11 cellular contexts compared by ENCODE assay signal in the genomic region with DNA sequence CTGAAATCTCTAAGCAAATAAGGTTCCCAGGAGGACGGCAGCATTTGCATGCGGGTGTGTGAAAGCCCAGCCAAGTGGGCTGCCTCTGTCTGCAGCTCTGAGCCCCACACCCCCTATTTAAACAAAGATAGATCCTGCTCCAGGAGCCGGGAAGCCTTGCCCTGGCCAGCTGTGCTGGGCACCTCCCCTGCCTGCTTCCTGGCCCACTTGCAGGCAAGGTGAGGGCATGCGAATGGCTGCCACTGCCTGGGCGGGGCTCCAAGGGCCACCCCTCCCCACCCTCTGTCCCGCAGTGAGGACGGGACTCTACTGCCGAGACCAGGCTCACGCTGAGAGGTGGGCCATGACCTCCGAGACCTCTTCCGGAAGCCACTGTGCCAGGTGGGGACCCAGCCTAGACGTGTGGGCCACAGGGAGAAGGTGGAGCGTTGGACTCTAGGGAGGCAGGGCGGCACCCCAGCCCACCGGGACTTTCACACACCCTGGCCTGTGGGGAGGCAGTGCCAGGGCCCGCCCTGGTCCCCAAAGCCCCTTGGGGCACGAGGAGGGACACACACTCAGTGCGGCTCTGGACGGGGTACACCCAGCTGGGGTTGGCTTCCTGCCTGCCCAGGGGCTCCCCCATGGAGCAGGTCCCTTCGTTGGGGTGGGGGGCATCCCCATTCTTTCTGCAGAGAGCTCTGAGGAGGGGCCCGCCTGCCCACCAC. TPM values are rescaled to one million over a fixed set of nuclear protein-coding genes. Genes with fewer than 3 reads are reported as not detected.
DNase-seq lines count a peak whose midpoint lies in the region; ATAC-seq, FAIRE-seq and TF ChIP-seq lines count a peak whose summit lies in the region.
"Had no signal": no experiment of that assay in that cellular context is flagged by ENCODE, and none has a peak within 500 bp of the region (broad histone marks: within the 10 kb centered on the region; RNA-seq: fewer than 3 reads in every experiment).

A gene with protein sequence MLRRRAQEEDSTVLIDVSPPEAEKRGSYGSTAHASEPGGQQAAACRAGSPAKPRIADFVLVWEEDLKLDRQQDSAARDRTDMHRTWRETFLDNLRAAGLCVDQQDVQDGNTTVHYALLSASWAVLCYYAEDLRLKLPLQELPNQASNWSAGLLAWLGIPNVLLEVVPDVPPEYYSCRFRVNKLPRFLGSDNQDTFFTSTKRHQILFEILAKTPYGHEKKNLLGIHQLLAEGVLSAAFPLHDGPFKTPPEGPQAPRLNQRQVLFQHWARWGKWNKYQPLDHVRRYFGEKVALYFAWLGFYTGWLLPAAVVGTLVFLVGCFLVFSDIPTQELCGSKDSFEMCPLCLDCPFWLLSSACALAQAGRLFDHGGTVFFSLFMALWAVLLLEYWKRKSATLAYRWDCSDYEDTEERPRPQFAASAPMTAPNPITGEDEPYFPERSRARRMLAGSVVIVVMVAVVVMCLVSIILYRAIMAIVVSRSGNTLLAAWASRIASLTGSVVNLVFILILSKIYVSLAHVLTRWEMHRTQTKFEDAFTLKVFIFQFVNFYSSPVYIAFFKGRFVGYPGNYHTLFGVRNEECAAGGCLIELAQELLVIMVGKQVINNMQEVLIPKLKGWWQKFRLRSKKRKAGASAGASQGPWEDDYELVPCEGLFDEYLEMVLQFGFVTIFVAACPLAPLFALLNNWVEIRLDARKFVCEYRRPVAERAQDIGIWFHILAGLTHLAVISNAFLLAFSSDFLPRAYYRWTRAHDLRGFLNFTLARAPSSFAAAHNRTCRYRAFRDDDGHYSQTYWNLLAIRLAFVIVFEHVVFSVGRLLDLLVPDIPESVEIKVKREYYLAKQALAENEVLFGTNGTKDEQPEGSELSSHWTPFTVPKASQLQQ (plus strand): TSS at position 292 of the 707 bp plus-strand sequence. CDS start 1,387 bp downstream, outside the sequence.

- H3K27ac ChIP-seq in H1 (ENCODE audit: low read depth, low read length), result no peak within 1 kb of the TSS
- H3K27ac ChIP-seq: skin epidermis had no signal

- TF ChIP-seq EP300 in H1 (IDR thresholded peaks at IDR 0.05; ENCODE audit: borderline replicate concordance in 1 of 2, low read depth in 2 of 2, low read length in 2 of 2), result no peak

- no peak within 1 kb of the TSS for H3K56ac ChIP-seq in H1 (replicated peaks; ENCODE audit: insufficient read length, low read depth, low read length)

- no peak within 1 kb of the TSS for H3K4ac ChIP-seq in H1 (replicated peaks; ENCODE audit: insufficient read length, low read depth, low read length)

- no peak for TF ChIP-seq CTCF in H1 (IDR thresholded peaks at IDR 0.05; ENCODE audit: control extremely low read depth in 1 of 3, insufficient read depth in 1 of 3, low read depth in 1 of 3, low read length in 3 of 3)

- H4K5ac ChIP-seq in H1 (ENCODE audit: insufficient read length, low read depth, low read length), result no peak within 1 kb of the TSS

- no peak for TF ChIP-seq POLR2A in H1 (IDR thresholded peaks at IDR 0.05; ENCODE audit: control extremely low read depth in 1 of 2, low read depth in 2 of 2, low read length in 2 of 2)

- in situ Hi-C loops in G401 (cut with HindIII; ENCODE audit: low sequenced_read_pairs), result no loop called here

- H3K18ac ChIP-seq in H1 (ENCODE audit: extremely low read depth, low read length), result no peak within 1 kb of the TSS

- H3K4me1 ChIP-seq in H1 (replicated peaks in 1 of 4; ENCODE audit: control insufficient read depth in 3 of 4, insufficient read depth in 4 of 4, low read length in 3 of 4), result peaks cover 0 to 14% (median 7%) of the 10 kb centered on the region in 4 experiments; a peak in 6 of 7 replicates

- no peaks in the 10 kb centered on the region for H3K36me3 ChIP-seq in H1 (ENCODE audit: control insufficient read depth in 2 of 4, insufficient read depth in 4 of 4, low read length in 3 of 4)

- peaks cover 0 to 2% of the 10 kb centered on the region in 2 experiments for H4K20me1 ChIP-seq in H1 (replicated peaks in 1 of 2; ENCODE audit: control insufficient read depth in 1 of 2, insufficient read depth in 2 of 2, low read length in 2 of 2)

- H3K14ac ChIP-seq in H1 (ENCODE audit: insufficient read length), result no peak within 1 kb of the TSS

- peak within 1 kb of the TSS; percentile 55; the same call in 1 of the 2 replicates for H2BK12ac ChIP-seq in H1 (ENCODE audit: low read depth, low read length)

- no peaks in the 10 kb centered on the region for H3K23me2 ChIP-seq in H1 (ENCODE audit: low read depth, low read length)

- no peak for TF ChIP-seq RAD21 in H1 (IDR thresholded peaks at IDR 0.05 in 1 of 2, conservative IDR thresholded peaks at IDR 0.05 in 1 of 2; ENCODE audit: low read depth in 2 of 2, low read length in 2 of 2)

- POLR2A ChIA-PET in H1 (lab: Charles Lee; ENCODE audit: partially characterized antibody), result interaction anchor here (0.7 to 1.6 kb wide), 2 partner anchors 8 to 19 kb away, joined by 3 to 4 read pairs; no protein-coding TSS in a partner anchor

- CTCF ChIA-PET in H1 (lab: Charles Lee; ENCODE audit: partially characterized antibody), result interaction anchor here (0.6 to 2.5 kb wide), 5 partner anchors 8 to 115 kb away, joined by 3 to 8 read pairs (median 6); no protein-coding TSS in a partner anchor

- H3K9me3 ChIP-seq in H1 (ENCODE audit: insufficient read depth in 2 of 2, low read depth in 1 of 2, low read length in 1 of 2), result no peaks in the 10 kb centered on the region

- peak; percentile 24 for DNase-seq in DMS53 treated with DMSO at 0.1 percent for 48 hours (lab: John Stamatoyannopoulos, UW; ENCODE audit: unreplicated experiment)
- DNase-seq in NCI-H510A (lab: John Stamatoyannopoulos, UW), result peak; percentile 54
- DNase-seq in H1 (ENCODE audit: low read depth in 1 of 2, low spot score in 2 of 2), result no peak
- peak; percentile 66 for DNase-seq in posterior vena cava (ENCODE audit: low spot score)
- DNase-seq in G401 (ENCODE audit: low spot score), result no peak
- DNase-seq: activated CD4-positive, alpha-beta T cell treated with anti-CD3 and anti-CD28 coated beads for 1 hour; activated T-cell treated with anti-CD3 and anti-CD28 coated beads, Interleukin-2, amount 50 U/mL, for 4 hours; hippocampal formation had no signal

- H3K9ac ChIP-seq in H1 (replicated peaks in 1 of 4; ENCODE audit: extremely low read depth in 1 of 4, low read depth in 3 of 4, low read length in 3 of 4), result no peak within 1 kb of the TSS

- H3K23ac ChIP-seq in H1 (ENCODE audit: insufficient read length), result no peak within 1 kb of the TSS

- peak within 1 kb of the TSS in 1 of 2 experiments; percentile 17; a peak in 1 of 4 replicates for H3K4me2 ChIP-seq in H1 (ENCODE audit: insufficient read depth in 1 of 2, low read depth in 2 of 2, low read length in 2 of 2)

- no peak within 1 kb of the TSS for H2BK120ac ChIP-seq in H1 (replicated peaks; ENCODE audit: low read depth, low read length)

- no peak within 1 kb of the TSS; the same call in 1 of the 2 replicates for H2AFZ ChIP-seq in H1 (ENCODE audit: low read length)

- H3K4me3 ChIP-seq in H1 (ENCODE audit: extremely low read depth in 1 of 4, insufficient read depth in 2 of 4, low read depth in 3 of 4, low read length in 4 of 4), result no peak within 1 kb of the TSS
- H3K4me3 ChIP-seq: skin epidermis had no signal

- ATAC-seq in GM18868 (IDR thresholded peaks at IDR 0.05; ENCODE audit: unreplicated experiment) (no peak), GM19463 (IDR thresholded peaks at IDR 0.05; ENCODE audit: unreplicated experiment) (no peak)
- ATAC-seq: activated T-cell treated with anti-CD3 and anti-CD28 coated beads, Interleukin-2, amount 50 U/mL, for 4 hours had no signal

- intact Hi-C loops in posterior vena cava (cut with DNase I), result no loop called here

- no peaks in the 10 kb centered on the region for H3K79me1 ChIP-seq in H1 (ENCODE audit: low read depth, low read length)

- H2BK5ac ChIP-seq in H1 (ENCODE audit: low read depth, low read length), result peak within 1 kb of the TSS; percentile 18; the same call in 1 of the 2 replicates

- peak within 1 kb of the TSS; percentile 59 for H4K91ac ChIP-seq in H1 (replicated peaks; ENCODE audit: insufficient read length, low read length)

- WGBS in H1 (ENCODE audit: extremely low coverage in 1 of 2, insufficient coverage in 1 of 2, insufficient read length in 1 of 2, insufficient replicate concordance in 2 of 2, low coverage in 1 of 2, low lambda C conversion rate in 2 of 2, missing lambda C conversion rate in 1 of 2), 2 experiments, result 71% methylated on average over 20 of the region's 21 CpGs; no CpG with 5 or more reads in 1 of the 2 experiments

- H4K8ac ChIP-seq in H1 (ENCODE audit: extremely low read depth, insufficient read depth, low read length), result peak within 1 kb of the TSS; percentile 42; the same call in 1 of the 2 replicates

- H3K79me2 ChIP-seq in H1 (ENCODE audit: control insufficient read depth in 1 of 2, insufficient read depth in 2 of 2, low read length in 2 of 2), result no peaks in the 10 kb centered on the region

- FAIRE-seq in H1 (lab: Jason Lieb, UNC), result no peak

- H2AK5ac ChIP-seq in H1 (ENCODE audit: low read depth, low read length), result no peak within 1 kb of the TSS; the same call in 1 of the 2 replicates

- H3K27me3 ChIP-seq in H1 (replicated peaks in 1 of 4; ENCODE audit: control insufficient read depth in 3 of 4, extremely low read depth in 1 of 4, insufficient read depth in 3 of 4, low read length in 3 of 4), result no peaks in the 10 kb centered on the region

- 0 out of 2 replicates have a peak within 1 kb of the TSS, but pooled peaks have one; percentile 29 for H2BK15ac ChIP-seq in H1 (ENCODE audit: low read length)

- H2BK20ac ChIP-seq in H1 (ENCODE audit: low read length), result no peak within 1 kb of the TSS

TF ChIP-seq in H1, 55 proteins besides CTCF, POLR2A, EP300 and RAD21:
- no peak for TF ChIP-seq GTF2F1 (IDR thresholded peaks at IDR 0.05; ENCODE audit: borderline replicate concordance, low read depth, low read length)
- TF ChIP-seq SIN3A (conservative IDR thresholded peaks at IDR 0.05 in 1 of 2, IDR thresholded peaks at IDR 0.05 in 1 of 2; ENCODE audit: low read depth in 1 of 2, low read length in 2 of 2), result no peak
- TF ChIP-seq JUND (IDR thresholded peaks at IDR 0.05; ENCODE audit: low read length), result no peak
- TF ChIP-seq KDM5A (IDR thresholded peaks at IDR 0.05; ENCODE audit: low read length), result no peak
- no peak for TF ChIP-seq SAP30 (IDR thresholded peaks at IDR 0.05; ENCODE audit: insufficient read depth, insufficient replicate concordance, low read length)
- no peak for TF ChIP-seq NRF1 (IDR thresholded peaks at IDR 0.05; ENCODE audit: low read depth, low read length)

RNA-seq across cellular contexts. Expression of the gene that starts here (rescaled TPM):
- 6.5 and 6.9 TPM in 2 replicates for total RNA-seq in H1 (2021; fragmentation: NEBNext Ultra II Directional; extraction: Animal tissue kit (Norgen Biotek cat#: 25700))
- 3.2 and 4.1 TPM in 2 replicates for polyA plus RNA-seq in H1 (2011; rRNA removed)
- polyA plus RNA-seq in H1 (2011; cell fraction: cytosol; rRNA removed), result 1.9 TPM
- 10.6 TPM for polyA plus RNA-seq in H1 (2011; cell fraction: nucleus; rRNA removed)
- 3.6 to 5.8 TPM (median 4.8 TPM) in 4 replicates for polyA plus RNA-seq in H1 (2012, experiment 1 of 2)
- polyA plus RNA-seq in H1 (2012, experiment 2 of 2), result 2.6 TPM
- polyA plus RNA-seq in H1 (2013, experiment 1 of 2), result 4.2 TPM
- 4.2 TPM for polyA plus RNA-seq in H1 (2013, experiment 2 of 2)
- polyA minus RNA-seq in H1 (2011; rRNA and poly(A)+ RNA removed), result 4.3 and 4.8 TPM in 2 replicates
- 3.8 TPM for polyA minus RNA-seq in H1 (2011; cell fraction: cytosol; rRNA and poly(A)+ RNA removed)
- polyA minus RNA-seq in H1 (2011; cell fraction: nucleus; rRNA and poly(A)+ RNA removed), result 11.1 TPM
- under 1 TPM; 0.32 to 0.95 TPM for total RNA-seq in posterior vena cava
- total RNA-seq in G401 (2014; rRNA removed; shearing (Covaris generic)), result 1.1 TPM in 1 of 2 replicates, not detected in the other

Comparison
In these comparisons a context has a peak if more than half of its experiments do, and no peak if none do; other contexts are left out.
1. Peak in DNase-seq in posterior vena cava; RNA of the gene not detected or under 1 TPM.
2. DNase-seq: peak in DMS53 treated with DMSO at 0.1 percent for 48 hours (single experiment) and NCI-H510A (single experiment); none in H1 (0 of 2) and G401 (single experiment).